Comparison of ENCODE assay signal across 24 cellular contexts in the genomic region with DNA sequence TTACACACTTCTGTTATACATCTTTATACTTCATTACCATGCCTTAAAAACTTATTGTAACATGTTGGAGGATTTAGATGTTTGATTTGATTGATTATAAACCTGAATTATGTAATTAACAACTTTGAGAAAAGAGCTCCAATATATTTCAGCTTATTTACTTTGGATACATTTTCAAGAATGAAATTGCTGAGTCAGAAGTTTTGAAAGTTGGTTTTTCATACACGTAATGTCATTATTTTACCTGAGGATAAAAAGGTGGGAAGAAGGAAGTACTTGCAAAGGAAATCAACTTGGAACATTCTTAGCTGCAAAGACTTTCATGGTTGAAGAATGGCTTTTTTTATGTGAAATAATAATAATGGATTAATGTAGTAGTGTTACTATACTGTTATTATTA.
DNase-seq lines count a peak whose midpoint lies in the region; ATAC-seq, FAIRE-seq and TF ChIP-seq lines count a peak whose summit lies in the region.
"Had no signal": no experiment of that assay in that cellular context is flagged by ENCODE, and none has a peak within 500 bp of the region (broad histone marks: within the 10 kb centered on the region; RNA-seq: fewer than 3 reads in every experiment).

No MANE protein-coding gene starts in this region.

- TF ChIP-seq EP300 in HepG2 (IDR thresholded peaks at IDR 0.05; ENCODE audit: low read depth in 2 of 2, low read length in 2 of 2) (no peak), HepG2 (CRISPR knock-in tag; IDR thresholded peaks at IDR 0.05; ENCODE audit: borderline replicate concordance) (no peak), K562 (IDR thresholded peaks at IDR 0.05; ENCODE audit: low read length) (no peak)

- no peak for TF ChIP-seq POLR2A in HepG2 (IDR thresholded peaks at IDR 0.05; ENCODE audit: insufficient read depth in 1 of 2, low read depth in 2 of 2, low read length in 2 of 2)
- no peak for TF ChIP-seq POLR2A in right lobe of liver (IDR thresholded peaks at IDR 0.05)
- no peak for TF ChIP-seq POLR2A in K562 (conservative IDR thresholded peaks at IDR 0.05)
- TF ChIP-seq POLR2A in esophagus squamous epithelium (IDR thresholded peaks at IDR 0.05), result no peak

- FAIRE-seq in HepG2 (lab: Jason Lieb, UNC) (no peak), K562 (lab: Jason Lieb, UNC) (no peak)
- FAIRE-seq: GM12878, GM12892, GM18507 had no signal

- H3K4me2 ChIP-seq in HepG2 (ENCODE audit: low read depth, low read length) (no peak overlapping the region), K562 (ENCODE audit: insufficient read depth, low read length) (no peak overlapping the region)
- H3K4me2 ChIP-seq: BLaER1 had no signal

- TF ChIP-seq CTCF in HepG2 (CRISPR knock-in tag; IDR thresholded peaks at IDR 0.05), result no peak
- no peak for TF ChIP-seq CTCF in right lobe of liver (IDR thresholded peaks at IDR 0.05)
- no peak for TF ChIP-seq CTCF in K562 (IDR thresholded peaks at IDR 0.05 in 2 of 3, conservative IDR thresholded peaks at IDR 0.05 in 1 of 3; ENCODE audit: insufficient read depth in 2 of 3, low read depth in 1 of 3, low read length in 3 of 3)
- no peak for TF ChIP-seq CTCF in esophagus squamous epithelium (IDR thresholded peaks at IDR 0.05)

- H3K9ac ChIP-seq in HepG2 (ENCODE audit: insufficient read depth, low read depth, low read length) (no peak overlapping the region), K562 (ENCODE audit: insufficient read depth in 1 of 2, low read depth in 2 of 2, low read length in 2 of 2) (no peak overlapping the region)
- H3K9ac ChIP-seq: BLaER1 had no signal

- no peak for ATAC-seq in HepG2
- ATAC-seq in right lobe of liver, result no peak
- no peak for ATAC-seq in K562
- ATAC-seq: GM12878 had no signal

- H3K9me3 ChIP-seq in HepG2 (ENCODE audit: low read length) (no peaks in the 10 kb centered on the region), right lobe of liver (no peaks in the 10 kb centered on the region), K562 (replicated peaks; ENCODE audit: control insufficient read depth, insufficient read depth, low read depth, low read length) (no peaks in the 10 kb centered on the region), esophagus squamous epithelium (no peaks in the 10 kb centered on the region)
- H3K9me3 ChIP-seq: BE2C, BLaER1 had no signal

- BruUV-seq in HepG2 (replicated peaks; lab: Mats Ljungman, UMichigan) (no TSS peak), K562 (replicated peaks; lab: Mats Ljungman, UMichigan) (no TSS peak)

- H3K79me2 ChIP-seq in HepG2 (ENCODE audit: insufficient read depth, low read length) (no peaks in the 10 kb centered on the region), K562 (ENCODE audit: control insufficient read depth, insufficient read depth, low read length) (no peaks in the 10 kb centered on the region)

- WGBS in HepG2 (ENCODE audit: low lambda C conversion rate), result 0% methylated on average over 1 of the region's 1 CpG
- 46% methylated on average over 1 of the region's 1 CpG for WGBS in right lobe of liver (ENCODE audit: insufficient coverage, low coverage, low lambda C conversion rate, missing lambda C conversion rate)
- WGBS in K562 (ENCODE audit: insufficient coverage, low coverage, missing lambda C conversion rate), result 0% methylated on average over 1 of the region's 1 CpG
- 50 to 52% methylated on average over 1 of the region's 1 CpG for WGBS in esophagus squamous epithelium, 2 donors

- DNase-seq in HepG2 (ENCODE audit: low spot score), result no peak
- DNase-seq in right lobe of liver, result no peak
- DNase-seq in K562 (ENCODE audit: extremely low read depth in 1 of 4, low spot score in 3 of 4), result no peak
- no peak for DNase-seq in activated effector memory CD4-positive, alpha-beta T cell treated with Interleukin-2 at 50 U/mL for 16 hours
- DNase-seq in esophagus squamous epithelium (lab: John Stamatoyannopoulos, UW), result no peak
- DNase-seq: ACHN; BE2C; C1 segment of cervical spinal cord; CD4-positive, alpha-beta memory T cell; CD4-positive, CD25-positive, alpha-beta regulatory T cell; CD8-positive, alpha-beta memory T cell; COR-L47; DMS 273 treated with DMSO at 0.1 percent for 48 hours; DMS153; DMS53; DMS79; DND-41; EL; GDM1 had no signal

- H3K27ac ChIP-seq in HepG2 (ENCODE audit: extremely low read length, insufficient read depth, low read length) (no peak overlapping the region), right lobe of liver (no peak overlapping the region), K562 (ENCODE audit: extremely low read depth, low read depth, low read length) (no peak overlapping the region), esophagus squamous epithelium (no peak overlapping the region)
- H3K27ac ChIP-seq: 22Rv1, BLaER1 had no signal

- H4K20me1 ChIP-seq in HepG2 (ENCODE audit: insufficient read depth, low read length), result no peaks in the 10 kb centered on the region
- H4K20me1 ChIP-seq in K562 (replicated peaks; ENCODE audit: control insufficient read depth, insufficient read depth, low read length), result no peaks in the 10 kb centered on the region
- H4K20me1 ChIP-seq: BLaER1 had no signal

- intact Hi-C loops in HepG2 (cut with micrococcal nuclease; ENCODE audit: unreplicated experiment) (no loop called here), right lobe of liver (cut with DNase I) (no loop called here), K562 (cut with micrococcal nuclease) (no loop called here), esophagus squamous epithelium (cut with DNase I) (no loop called here)

- no peak for TF ChIP-seq RAD21 in HepG2 (CRISPR knock-in tag; IDR thresholded peaks at IDR 0.05)
- TF ChIP-seq RAD21 in K562 (CRISPR knock-in tag; conservative IDR thresholded peaks at IDR 0.05 in 1 of 2, IDR thresholded peaks at IDR 0.05 in 1 of 2), result no peak

- no peaks in the 10 kb centered on the region for H3K9me1 ChIP-seq in K562 (ENCODE audit: control insufficient read depth, insufficient read depth, low read length)

- in situ Hi-C loops in HepG2 (cut with HindIII; ENCODE audit: extremely low pct_ligation_motif_present, low pct_unique_long_range_greater_than_20kb), result no loop called here
- in situ Hi-C loops in K562 (cut with MboI), result no loop called here

- no peak overlapping the region for H2AFZ ChIP-seq in HepG2 (ENCODE audit: low read length)
- H2AFZ ChIP-seq in K562 (ENCODE audit: low read depth, low read length), result no peak overlapping the region

- H3K36me3 ChIP-seq in HepG2 (replicated peaks in 1 of 2; ENCODE audit: control insufficient read depth in 1 of 2, insufficient read depth in 2 of 2, low read length in 2 of 2), result no peaks in the 10 kb centered on the region
- no peaks in the 10 kb centered on the region for H3K36me3 ChIP-seq in right lobe of liver
- no peaks in the 10 kb centered on the region for H3K36me3 ChIP-seq in K562 (ENCODE audit: control insufficient read depth, insufficient read depth, low read length)
- H3K36me3 ChIP-seq in esophagus squamous epithelium, result no peaks in the 10 kb centered on the region
- H3K36me3 ChIP-seq: BE2C, BLaER1 had no signal

- POLR2A ChIA-PET in HepG2 (lab: Yijun Ruan, JAX) (no interaction called here), K562 (lab: Yijun Ruan, JAX) (no interaction called here)

- H3K4me3 ChIP-seq in HepG2 (replicated peaks in 1 of 3; ENCODE audit: insufficient read depth in 1 of 3, low read depth in 2 of 3, low read length in 3 of 3) (no peak overlapping the region), right lobe of liver (no peak overlapping the region), K562 (no peak overlapping the region), esophagus squamous epithelium (no peak overlapping the region)
- H3K4me3 ChIP-seq: BLaER1, GM12878 had no signal

- H3K27me3 ChIP-seq in HepG2 (ENCODE audit: control insufficient read depth in 1 of 2, insufficient read depth in 2 of 2, low read length in 2 of 2), result no peaks in the 10 kb centered on the region
- no peaks in the 10 kb centered on the region for H3K27me3 ChIP-seq in right lobe of liver
- no peaks in the 10 kb centered on the region for H3K27me3 ChIP-seq in K562 (ENCODE audit: control insufficient read depth in 2 of 2, insufficient read depth in 2 of 2, low read length in 2 of 2)
- H3K27me3 ChIP-seq in esophagus squamous epithelium, result no peaks in the 10 kb centered on the region
- H3K27me3 ChIP-seq: BE2C, BLaER1 had no signal

- CTCF ChIA-PET in HepG2 (lab: Yijun Ruan, JAX; ENCODE audit: low intra/inter-chr PET ratio, low total read pairs) (no interaction called here), K562 (lab: Yijun Ruan, JAX; ENCODE audit: low intra/inter-chr PET ratio) (no interaction called here)

- H3K4me1 ChIP-seq in HepG2 (ENCODE audit: insufficient read depth, low read length) (no peaks in the 10 kb centered on the region), right lobe of liver (no peaks in the 10 kb centered on the region), K562 (replicated peaks in 1 of 2; ENCODE audit: control insufficient read depth in 2 of 2, insufficient read depth in 2 of 2, low read length in 2 of 2) (no peaks in the 10 kb centered on the region), esophagus squamous epithelium (no peaks in the 10 kb centered on the region)
- H3K4me1 ChIP-seq: BE2C, BLaER1 had no signal

TF ChIP-seq in HepG2, 621 proteins besides CTCF, POLR2A, EP300 and RAD21 (continues in another document):
- peak; percentile 93 to 99 for TF ChIP-seq MAFK (conservative IDR thresholded peaks at IDR 0.05 in 1 of 2, IDR thresholded peaks at IDR 0.05 in 1 of 2; ENCODE audit: low read length in 2 of 2)
- TF ChIP-seq TP53 (CRISPR knock-in tag; conservative IDR thresholded peaks at IDR 0.05), result no peak
- no peak for TF ChIP-seq ZFP37 (CRISPR knock-in tag; IDR thresholded peaks at IDR 0.05; ENCODE audit: borderline replicate concordance)
- TF ChIP-seq MEIS1 (CRISPR knock-in tag; IDR thresholded peaks at IDR 0.05; ENCODE audit: borderline replicate concordance), result no peak
- no peak for TF ChIP-seq CEBPG (CRISPR knock-in tag; IDR thresholded peaks at IDR 0.05)
- peak; percentile 96 for TF ChIP-seq MAFF (IDR thresholded peaks at IDR 0.05; ENCODE audit: low read depth, low read length)
- TF ChIP-seq SRSF4 (IDR thresholded peaks at IDR 0.05; ENCODE audit: low read depth, low read length, poor library complexity, severe bottlenecking), result no peak

TF ChIP-seq in K562, 482 proteins besides CTCF, POLR2A, EP300 and RAD21 (continues in another document):
- TF ChIP-seq, protein P1, sequence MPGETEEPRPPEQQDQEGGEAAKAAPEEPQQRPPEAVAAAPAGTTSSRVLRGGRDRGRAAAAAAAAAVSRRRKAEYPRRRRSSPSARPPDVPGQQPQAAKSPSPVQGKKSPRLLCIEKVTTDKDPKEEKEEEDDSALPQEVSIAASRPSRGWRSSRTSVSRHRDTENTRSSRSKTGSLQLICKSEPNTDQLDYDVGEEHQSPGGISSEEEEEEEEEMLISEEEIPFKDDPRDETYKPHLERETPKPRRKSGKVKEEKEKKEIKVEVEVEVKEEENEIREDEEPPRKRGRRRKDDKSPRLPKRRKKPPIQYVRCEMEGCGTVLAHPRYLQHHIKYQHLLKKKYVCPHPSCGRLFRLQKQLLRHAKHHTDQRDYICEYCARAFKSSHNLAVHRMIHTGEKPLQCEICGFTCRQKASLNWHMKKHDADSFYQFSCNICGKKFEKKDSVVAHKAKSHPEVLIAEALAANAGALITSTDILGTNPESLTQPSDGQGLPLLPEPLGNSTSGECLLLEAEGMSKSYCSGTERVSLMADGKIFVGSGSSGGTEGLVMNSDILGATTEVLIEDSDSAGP (CRISPR knock-in tag; IDR thresholded peaks at IDR 0.05), result no peak
- peak; percentile 78 for TF ChIP-seq MAFG (tag; conservative IDR thresholded peaks at IDR 0.05)
- peak; percentile 82 for TF ChIP-seq MAFK (IDR thresholded peaks at IDR 0.05; ENCODE audit: low read length)
- peak; percentile 80 for TF ChIP-seq MAFF (IDR thresholded peaks at IDR 0.05; ENCODE audit: low read length)
